20 cellular contexts compared by ENCODE assay signal in the genomic region with DNA sequence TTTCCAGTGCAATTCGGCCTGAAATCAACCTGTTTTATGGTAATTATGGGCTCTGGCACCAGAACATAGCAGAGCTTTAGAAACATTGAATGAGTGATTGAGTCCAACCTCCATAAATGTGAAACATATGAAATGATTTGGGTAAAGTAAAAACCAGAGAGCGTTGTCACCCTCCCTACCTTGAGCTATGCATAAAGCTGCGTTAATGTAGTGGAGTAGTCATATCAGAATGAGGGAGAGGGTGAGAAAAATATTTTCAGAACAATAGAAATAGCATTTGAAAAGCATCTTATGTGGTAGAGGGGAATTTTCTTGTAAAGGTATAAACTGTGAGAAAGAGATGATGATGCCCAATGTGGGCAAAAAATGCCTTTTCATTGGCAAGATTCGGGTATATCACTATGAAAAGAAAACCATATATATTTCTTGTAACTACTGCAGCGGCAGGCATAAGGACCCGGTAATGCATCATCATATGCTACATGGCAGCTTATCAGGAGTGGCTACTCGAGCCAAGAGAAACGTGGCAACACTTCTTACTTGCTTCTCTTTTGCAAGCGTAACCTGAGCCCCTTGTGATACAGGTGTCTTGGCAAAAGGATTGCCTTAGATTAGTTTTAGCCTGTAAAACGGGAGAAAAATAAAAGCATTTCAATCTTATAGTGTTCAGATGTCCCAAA.
A peak's percentile ranks its signal among the peaks of the same experiment; 100 is the strongest.
DNase-seq lines count a peak whose midpoint lies in the region; ATAC-seq and TF ChIP-seq lines count a peak whose summit lies in the region.
"Had no signal": no experiment of that assay in that cellular context is flagged by ENCODE, and none has a peak within 500 bp of the region (broad histone marks: within the 10 kb centered on the region; RNA-seq: fewer than 3 reads in every experiment).

No MANE protein-coding gene starts in this region.

- H3K27me3 ChIP-seq in upper lobe of right lung (no peaks in the 10 kb centered on the region), esophagus squamous epithelium (no peaks in the 10 kb centered on the region)
- H3K27me3 ChIP-seq: dorsolateral prefrontal cortex, esophagus muscularis mucosa, suprapubic skin had no signal

- no peak overlapping the region for H3K4me3 ChIP-seq in epithelial cell of esophagus (ENCODE audit: low read length)
- H3K4me3 ChIP-seq in upper lobe of right lung = no peak overlapping the region
- H3K4me3 ChIP-seq in esophagus squamous epithelium = no peak overlapping the region
- H3K4me3 ChIP-seq: dorsolateral prefrontal cortex, esophagus muscularis mucosa, suprapubic skin had no signal

- H3K4me1 Mint-ChIP-seq in stimulated activated naive CD8-positive, alpha-beta T cell treated with anti-CD3 and anti-CD28 coated beads, Interleukin-15, amount 100 ng/mL, for 72 hours = peaks cover 20% of the 10 kb centered on the region
- H3K4me1 Mint-ChIP-seq: IgD-negative memory B cell had no signal

- ATAC-seq in stimulated activated naive CD8-positive, alpha-beta T cell treated with anti-CD3 and anti-CD28 coated beads, Interleukin-15, amount 100 ng/mL, for 72 hours = peak; percentile 54
- no peak for ATAC-seq in stimulated activated naive CD8-positive, alpha-beta T cell treated with anti-CD3 and anti-CD28 coated beads, Interleukin-15, Interleukin-2, amounts not matched to agents 100 U/mL and 50 U/mL, for 24 hours
- ATAC-seq in upper lobe of right lung = peak; percentile 52

- no peak overlapping the region for H3K4me3 Mint-ChIP-seq in stimulated activated naive CD8-positive, alpha-beta T cell treated with anti-CD3 and anti-CD28 coated beads, Interleukin-15, amount 100 ng/mL, for 72 hours
- H3K4me3 Mint-ChIP-seq: IgD-negative memory B cell had no signal

- no peak overlapping the region for H3K27ac Mint-ChIP-seq in stimulated activated naive CD8-positive, alpha-beta T cell treated with anti-CD3 and anti-CD28 coated beads, Interleukin-15, amount 100 ng/mL, for 72 hours
- H3K27ac Mint-ChIP-seq: activated naive CD4-positive, alpha-beta T cell treated with anti-CD3 and anti-CD28 coated beads, Interleukin-2, amount 50 U/mL, for 72 hours; IgD-negative memory B cell had no signal

- no peaks in the 10 kb centered on the region for H3K9me3 ChIP-seq in upper lobe of right lung
- no peaks in the 10 kb centered on the region for H3K9me3 ChIP-seq in esophagus squamous epithelium
- H3K9me3 ChIP-seq: esophagus muscularis mucosa, suprapubic skin had no signal

- TF ChIP-seq CTCF in epithelial cell of esophagus (IDR thresholded peaks at IDR 0.05; ENCODE audit: insufficient read depth, low read depth, low read length, missing control alignments) = no peak
- TF ChIP-seq CTCF in upper lobe of right lung (IDR thresholded peaks at IDR 0.05) = no peak
- TF ChIP-seq CTCF in esophagus squamous epithelium (IDR thresholded peaks at IDR 0.05) = no peak

- no peak for DNase-seq in stimulated activated naive CD8-positive, alpha-beta T cell treated with anti-CD3 and anti-CD28 coated beads, Interleukin-15, amount 100 ng/mL, for 72 hours
- DNase-seq in stimulated activated naive CD8-positive, alpha-beta T cell treated with anti-CD3 and anti-CD28 coated beads, Interleukin-15, Interleukin-2, amounts not matched to agents 100 U/mL and 50 U/mL, for 24 hours = no peak
- DNase-seq in NCI-H2107 treated with DMSO at 0.1 percent for 48 hours (lab: John Stamatoyannopoulos, UW; ENCODE audit: unreplicated experiment) (peak; percentile 8), epithelial cell of esophagus (ENCODE audit: low read depth) (peak; percentile 8), upper lobe of right lung (no peak), islet precursor cell (no peak), esophagus squamous epithelium (lab: John Stamatoyannopoulos, UW) (no peak)
- DNase-seq in activated CD8-positive, alpha-beta memory T cell treated with anti-CD3 and anti-CD28 coated beads for 24 hours = no peak
- DNase-seq: activated CD4-positive, alpha-beta T cell treated with anti-CD3 and anti-CD28 coated beads, Interleukin-2, amount 50 U/mL, for 4 hours; activated T-cell treated with anti-CD3 and anti-CD28 coated beads, Interleukin-2, amount 50 U/mL, for 1 hour; dorsolateral prefrontal cortex; GF-D8; glutamatergic neuron; MV-4-11; stimulated activated CD4-positive, alpha-beta T cell treated with anti-CD3 and anti-CD28 coated beads, Interleukin-2, amount 100 ng/mL, for 48 hours had no signal

- H3K36me3 ChIP-seq in upper lobe of right lung = no peaks in the 10 kb centered on the region
- no peaks in the 10 kb centered on the region for H3K36me3 ChIP-seq in esophagus squamous epithelium
- H3K36me3 ChIP-seq: esophagus muscularis mucosa, suprapubic skin had no signal

- H3K9me3 Mint-ChIP-seq in stimulated activated naive CD8-positive, alpha-beta T cell treated with anti-CD3 and anti-CD28 coated beads, Interleukin-15, amount 100 ng/mL, for 72 hours = no peaks in the 10 kb centered on the region

- 73 to 74% methylated on average over 10 of the region's 10 CpGs for WGBS in esophagus squamous epithelium, 2 donors

- intact Hi-C loops in upper lobe of right lung (cut with DNase I) = no loop called here
- intact Hi-C loops in esophagus squamous epithelium (cut with DNase I) = no loop called here

- H3K4me1 ChIP-seq in upper lobe of right lung = peaks cover 11% of the 10 kb centered on the region
- peaks cover 0 to 28% (median 3%) of the 10 kb centered on the region in 3 donors for H3K4me1 ChIP-seq in esophagus squamous epithelium

- H3K27ac ChIP-seq in upper lobe of right lung (no peak overlapping the region), esophagus squamous epithelium (no peak overlapping the region)
- H3K27ac ChIP-seq: dorsolateral prefrontal cortex, RWPE1, suprapubic skin had no signal

- peaks cover 41% of the 10 kb centered on the region for H3K27me3 Mint-ChIP-seq in stimulated activated naive CD8-positive, alpha-beta T cell treated with anti-CD3 and anti-CD28 coated beads, Interleukin-15, amount 100 ng/mL, for 72 hours

- no peak for TF ChIP-seq POLR2A in esophagus squamous epithelium (IDR thresholded peaks at IDR 0.05)

Comparison
In these comparisons a context has a peak if more than half of its experiments do, and no peak if none do; other contexts are left out.
1. DNase-seq: peak in NCI-H2107 treated with DMSO at 0.1 percent for 48 hours (single experiment) and epithelial cell of esophagus (single experiment); none in stimulated activated naive CD8-positive, alpha-beta T cell treated with anti-CD3 and anti-CD28 coated beads, Interleukin-15, amount 100 ng/mL, for 72 hours (0 of 2), stimulated activated naive CD8-positive, alpha-beta T cell treated with anti-CD3 and anti-CD28 coated beads, Interleukin-15, Interleukin-2, amounts not matched to agents 100 U/mL and 50 U/mL, for 24 hours (single experiment), upper lobe of right lung (single experiment), activated CD8-positive, alpha-beta memory T cell treated with anti-CD3 and anti-CD28 coated beads for 24 hours (single experiment), islet precursor cell (single experiment) and esophagus squamous epithelium (single experiment).